Comparison of ENCODE assay signal across 27 cellular contexts in the genomic region with DNA sequence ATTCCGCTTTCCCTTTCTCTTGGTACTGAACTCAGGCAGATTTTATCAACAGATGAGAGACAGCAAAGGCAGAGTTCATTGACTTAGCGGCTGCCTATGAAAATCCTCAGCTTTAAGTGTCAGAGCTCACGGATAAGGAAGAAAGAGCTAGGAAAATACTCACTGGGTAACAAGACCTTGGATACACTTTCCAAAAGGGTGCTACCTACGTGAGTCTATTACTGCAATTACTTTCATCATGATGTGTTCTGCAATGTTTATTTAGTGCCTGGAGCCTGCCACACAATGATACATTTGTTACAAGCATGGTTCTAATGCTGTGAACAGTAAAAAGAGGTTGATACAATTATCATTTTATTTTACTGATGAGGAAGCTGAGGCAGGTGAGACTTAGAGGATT.
"Had no signal": no experiment of that assay in that cellular context is flagged by ENCODE, and none has a peak within 500 bp of the region (broad histone marks: within the 10 kb centered on the region; RNA-seq: fewer than 3 reads in every experiment).

No MANE protein-coding gene starts in this region.

- H3K36me3 Mint-ChIP-seq: activated naive CD4-positive, alpha-beta T cell treated with anti-CD3 and anti-CD28 coated beads, Interleukin-2, amount 50 U/mL, for 24 hours; activated naive CD8-positive, alpha-beta T cell treated with anti-CD3 and anti-CD28 coated beads for 36 hours had no signal

- ATAC-seq: activated CD4-positive, CD25-positive, alpha-beta regulatory T cell treated with anti-CD3 and anti-CD28 coated beads, Interleukin-2, amount 50 U/mL, for 24 hours; activated CD8-positive, alpha-beta T cell treated with anti-CD3 and anti-CD28 coated beads for 36 hours; activated naive CD8-positive, alpha-beta T cell treated with anti-CD3 and anti-CD28 coated beads, Interleukin-2, amount 50 U/mL, for 24 hours; activated T-cell treated with anti-CD3 and anti-CD28 coated beads, Interleukin-2, amount 50 U/mL, for 4 hours; body of pancreas; gastroesophageal sphincter; T-helper 17 cell had no signal

- DNase-seq: activated B cell treated with CpG ODN at 0.5 μM for 24 hours; activated CD4-positive, alpha-beta T cell treated with anti-CD3 and anti-CD28 coated beads for 48 hours; activated CD4-positive, alpha-beta T cell treated with anti-CD3 and anti-CD28 coated beads, Interleukin-2, amount 50 U/mL, for 1 hour; activated CD4-positive, alpha-beta T cell treated with anti-CD3 and anti-CD28 coated beads, Interleukin-2, amount 50 U/mL, for 48 hours; activated CD8-positive, alpha-beta memory T cell treated with anti-CD3 and anti-CD28 coated beads for 24 hours; activated CD8-positive, alpha-beta T cell treated with anti-CD3 and anti-CD28 coated beads for 36 hours; activated effector memory CD4-positive, alpha-beta T cell treated with anti-CD3 and anti-CD28 coated beads, Interleukin-2, amount 50 U/mL, for 16 hours; activated naive CD4-positive, alpha-beta T cell treated with anti-CD3 and anti-CD28 coated beads for 36 hours; activated naive CD8-positive, alpha-beta T cell treated with anti-CD3 and anti-CD28 coated beads for 36 hours; activated naive CD8-positive, alpha-beta T cell treated with anti-CD3 and anti-CD28 coated beads, Interleukin-2, amount 50 U/mL, for 24 hours; activated T-cell treated with anti-CD3 and anti-CD28 coated beads, Interleukin-2, amount 50 U/mL, for 4 hours; adrenal gland; amygdala; aorta; body of pancreas; caudate nucleus; effector CD8-positive, alpha-beta T cell; esophagus squamous epithelium; foreskin melanocyte; T-helper 17 cell; T1000; WERI-Rb-1 had no signal

- H3K4me3 Mint-ChIP-seq: activated B cell treated with CpG ODN at 0.5 μM for 24 hours; activated CD8-positive, alpha-beta T cell treated with anti-CD3 and anti-CD28 coated beads for 36 hours; activated naive CD4-positive, alpha-beta T cell treated with anti-CD3 and anti-CD28 coated beads for 36 hours; activated naive CD4-positive, alpha-beta T cell treated with anti-CD3 and anti-CD28 coated beads, Interleukin-2, amount 50 U/mL, for 24 hours; activated naive CD8-positive, alpha-beta T cell treated with anti-CD3 and anti-CD28 coated beads for 36 hours; activated naive CD8-positive, alpha-beta T cell treated with anti-CD3 and anti-CD28 coated beads, Interleukin-2, amount 50 U/mL, for 24 hours; activated T-cell treated with anti-CD3 and anti-CD28 coated beads, Interleukin-2, amount 50 U/mL, for 4 hours; T-helper 17 cell; T-helper 2 cell treated with Interferon-gamma antibody and Interleukin-4, amounts not matched to agents 5 μg/mL and 100 μg/mL, for 36 hours had no signal

- H3K9me3 Mint-ChIP-seq: activated T-cell treated with anti-CD3 and anti-CD28 coated beads, Interleukin-2, amount 50 U/mL, for 4 hours had no signal

- H3K27me3 Mint-ChIP-seq: activated B cell treated with CpG ODN at 0.5 μM for 24 hours; activated CD8-positive, alpha-beta T cell treated with anti-CD3 and anti-CD28 coated beads for 36 hours; activated naive CD4-positive, alpha-beta T cell treated with anti-CD3 and anti-CD28 coated beads, Interleukin-2, amount 50 U/mL, for 24 hours; activated naive CD8-positive, alpha-beta T cell treated with anti-CD3 and anti-CD28 coated beads for 36 hours; activated naive CD8-positive, alpha-beta T cell treated with anti-CD3 and anti-CD28 coated beads, Interleukin-2, amount 50 U/mL, for 24 hours; T-helper 17 cell had no signal

- H3K4me1 Mint-ChIP-seq: activated B cell treated with CpG ODN at 0.5 μM for 24 hours; activated naive CD4-positive, alpha-beta T cell treated with anti-CD3 and anti-CD28 coated beads, Interleukin-2, amount 50 U/mL, for 24 hours; activated naive CD8-positive, alpha-beta T cell treated with anti-CD3 and anti-CD28 coated beads for 36 hours; activated naive CD8-positive, alpha-beta T cell treated with anti-CD3 and anti-CD28 coated beads, Interleukin-2, amount 50 U/mL, for 24 hours; T-helper 17 cell had no signal

- H3K27ac Mint-ChIP-seq: activated B cell treated with CpG ODN at 0.5 μM for 24 hours; activated CD8-positive, alpha-beta T cell treated with anti-CD3 and anti-CD28 coated beads for 36 hours; activated naive CD4-positive, alpha-beta T cell treated with anti-CD3 and anti-CD28 coated beads for 36 hours; activated naive CD4-positive, alpha-beta T cell treated with anti-CD3 and anti-CD28 coated beads, Interleukin-2, amount 50 U/mL, for 24 hours; activated naive CD8-positive, alpha-beta T cell treated with anti-CD3 and anti-CD28 coated beads for 36 hours; activated naive CD8-positive, alpha-beta T cell treated with anti-CD3 and anti-CD28 coated beads, Interleukin-2, amount 50 U/mL, for 24 hours; activated T-helper 2 cell treated with anti-CD3 and anti-CD28 coated beads, Interferon-gamma antibody, Interleukin-2, Interleukin-4, amounts not matched to agents 10 μg/mL and 5 μg/mL and 100 μg/mL, durations not matched to agents 14 hours and 24 hours and 36 hours; T-helper 17 cell; T-helper 2 cell treated with Interferon-gamma antibody and Interleukin-4, amounts not matched to agents 5 μg/mL and 100 μg/mL, for 36 hours had no signal
